ENCODE assay signal across 8 cellular contexts in genomic region chr5:178589180-178590140, GRCh38. TPM values are rescaled to one million over a fixed set of nuclear protein-coding genes. Genes with fewer than 3 reads are reported as not detected.
DNase-seq lines count a peak whose midpoint lies in the region; ATAC-seq and TF ChIP-seq lines count a peak whose summit lies in the region.
"Had no signal": no experiment of that assay in that cellular context is flagged by ENCODE, and none has a peak within 500 bp of the region (broad histone marks: within the 10 kb centered on the region; RNA-seq: fewer than 3 reads in every experiment).

No MANE protein-coding gene starts in this region.

- H3K4me3 ChIP-seq in lower lobe of right lung (peak overlapping the region; percentile 59), urinary bladder (ENCODE audit: low read depth, low read length) (peak overlapping the region; percentile 34)

- peaks cover 24% of the 10 kb centered on the region for H3K27me3 ChIP-seq in lower lobe of right lung (ENCODE audit: low read depth)

- DNase-seq in NCI-H2171 treated with DMSO at 0.1 percent for 48 hours (lab: John Stamatoyannopoulos, UW) (peak; percentile 1), lower lobe of right lung (no peak), HFFc6 (no peak)

- peak; percentile 26 for ATAC-seq in GM19372 (IDR thresholded peaks at IDR 0.05; ENCODE audit: low read depth, unreplicated experiment)
- peak; percentile 41 to 44 for ATAC-seq in lower lobe of right lung
- no peak for ATAC-seq in GM21737 (IDR thresholded peaks at IDR 0.05; ENCODE audit: unreplicated experiment)

- no peaks in the 10 kb centered on the region for H3K36me3 Mint-ChIP-seq in dendritic cell treated with granulocyte-macrophage colony-stimulating factor and Interleukin-4, amounts not matched to agents 40 ng/mL and 50 ng/mL, for 4 days (ENCODE audit: low read depth)
- peaks cover 8% of the 10 kb centered on the region for H3K36me3 Mint-ChIP-seq in HFFc6 (ENCODE audit: low read depth)

- H3K36me3 ChIP-seq in lower lobe of right lung (no peaks in the 10 kb centered on the region), urinary bladder (ENCODE audit: insufficient read depth) (no peaks in the 10 kb centered on the region)

- peaks cover under 1% of the 10 kb centered on the region for H3K9me3 ChIP-seq in lower lobe of right lung

- H3K4me1 ChIP-seq in lower lobe of right lung (peaks cover 14% of the 10 kb centered on the region), urinary bladder (ENCODE audit: insufficient read depth) (no peaks in the 10 kb centered on the region)

- TF ChIP-seq CTCF in lower lobe of right lung (IDR thresholded peaks at IDR 0.05), result no peak
- no peak for TF ChIP-seq CTCF in HFFc6 (IDR thresholded peaks at IDR 0.05)

- peak overlapping the region; percentile 76 for H3K4me3 Mint-ChIP-seq in dendritic cell treated with granulocyte-macrophage colony-stimulating factor and Interleukin-4, amounts not matched to agents 40 ng/mL and 50 ng/mL, for 4 days
- no peak overlapping the region for H3K4me3 Mint-ChIP-seq in HFFc6

- 16% methylated on average over 91 of the region's 91 CpGs for WGBS in urinary bladder

- peak overlapping the region; percentile 54 for H3K27ac Mint-ChIP-seq in dendritic cell treated with granulocyte-macrophage colony-stimulating factor and Interleukin-4, amounts not matched to agents 40 ng/mL and 50 ng/mL, for 4 days
- H3K27ac Mint-ChIP-seq in HFFc6, result no peak overlapping the region

- peaks cover 43% of the 10 kb centered on the region for H3K27me3 Mint-ChIP-seq in dendritic cell treated with granulocyte-macrophage colony-stimulating factor and Interleukin-4, amounts not matched to agents 40 ng/mL and 50 ng/mL, for 4 days
- peaks cover 17% of the 10 kb centered on the region for H3K27me3 Mint-ChIP-seq in HFFc6 (ENCODE audit: insufficient read depth)

- intact Hi-C loops in dendritic cell treated with granulocyte-macrophage colony-stimulating factor and Interleukin-4, amounts not matched to agents 40 ng/mL and 50 ng/mL, for 4 days (cut with micrococcal nuclease), result loop anchor here (1.0 to 5.0 kb wide), 2 partner anchors 309 to 357 kb away; partner anchors contain the start of gene PHYKPL
- intact Hi-C loops in lower lobe of right lung (cut with DNase I), result no loop called here

- H3K4me1 Mint-ChIP-seq in dendritic cell treated with granulocyte-macrophage colony-stimulating factor and Interleukin-4, amounts not matched to agents 40 ng/mL and 50 ng/mL, for 4 days (ENCODE audit: low read depth), result peaks cover 29% of the 10 kb centered on the region
- peaks cover 6% of the 10 kb centered on the region; the same call in 1 of the 2 replicates for H3K4me1 Mint-ChIP-seq in HFFc6 (ENCODE audit: low read depth)

- H3K27ac ChIP-seq in lower lobe of right lung, result no peak overlapping the region
- no peak overlapping the region for H3K27ac ChIP-seq in urinary bladder (ENCODE audit: low read depth)

- H3K9me3 Mint-ChIP-seq in dendritic cell treated with granulocyte-macrophage colony-stimulating factor and Interleukin-4, amounts not matched to agents 40 ng/mL and 50 ng/mL, for 4 days, result peaks cover 2% of the 10 kb centered on the region
- H3K9me3 Mint-ChIP-seq in HFFc6, result peaks cover 4% of the 10 kb centered on the region; the same call in 1 of the 2 replicates

RNA-seq across cellular contexts. Expression of gene COL23A1, which starts 0.7 kb away (rescaled TPM):
- total RNA-seq in lower lobe of right lung (1.2 TPM), urinary bladder (0.90 TPM)
- 0.87 TPM for polyA plus RNA-seq in urinary bladder
- not detected for total RNA-seq in HFFc6 (2021; fragmentation: NEBNext Ultra II Directional; extraction: Animal tissue kit (Norgen Biotek cat#: 25700))
- total RNA-seq: NCI-H460 had no signal

RNA-seq across cellular contexts. Expression of gene CLK4, which starts 37.4 kb away (rescaled TPM):
- total RNA-seq in lower lobe of right lung, result 34.1 TPM
- 76.4 TPM for total RNA-seq in urinary bladder
- 14.6 TPM for polyA plus RNA-seq in urinary bladder
- 10 to 100 TPM in 2 of 6 experiments, 1 to 10 TPM in 4; 8.5 to 11.7 (median 8.8) TPM for total RNA-seq in HFFc6 (2021; fragmentation: NEBNext Ultra II Directional; extraction: Animal tissue kit (Norgen Biotek cat#: 25700))
